Comparison of ENCODE assay signal across 10 cellular contexts in the genomic region with DNA sequence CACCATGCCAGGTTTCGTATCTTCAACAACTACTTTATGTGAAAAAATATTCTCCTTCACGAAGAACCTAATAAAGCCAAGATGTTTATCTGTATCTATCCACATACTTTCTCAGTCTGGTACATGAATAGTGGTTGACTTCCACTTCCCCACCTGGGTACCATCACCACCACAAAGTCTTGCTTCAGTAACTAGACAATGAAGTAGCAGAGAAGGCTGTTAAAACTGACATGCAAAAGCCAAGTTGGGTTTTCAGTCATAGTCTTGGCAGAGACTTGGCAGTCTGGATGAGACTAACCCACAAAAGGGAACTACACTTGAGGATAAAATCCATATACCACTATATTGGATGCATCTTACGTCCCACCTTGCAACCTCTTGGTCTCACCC.
A peak's percentile ranks its signal among the peaks of the same experiment; 100 is the strongest.
DNase-seq lines count a peak whose midpoint lies in the region; ATAC-seq lines count a peak whose summit lies in the region.
"Had no signal": no experiment of that assay in that cellular context is flagged by ENCODE, and none has a peak within 500 bp of the region (broad histone marks: within the 10 kb centered on the region; RNA-seq: fewer than 3 reads in every experiment).

No MANE protein-coding gene starts in this region.

- peaks cover 6 to 10% of the 10 kb centered on the region in 2 donors for H3K36me3 ChIP-seq in mucosa of rectum (ENCODE audit: control insufficient read depth in 2 of 2, insufficient read depth in 2 of 2, low read length in 2 of 2)

- no peak for DNase-seq in activated CD4-positive, alpha-beta T cell treated with anti-CD3 and anti-CD28 coated beads for 1 hour
- DNase-seq in NK-92 treated with Interleukin-12 subunit alpha and Interleukin-12 subunit beta, amount 100 ng/mL, for 24 hours (lab: John Stamatoyannopoulos, UW) = no peak
- DNase-seq in KBM-7 = no peak
- DNase-seq in RKO (ENCODE audit: low spot score) = no peak
- DNase-seq: CD4-positive, CD25-positive, alpha-beta regulatory T cell; NCI-H1105 treated with DMSO at 0.1 percent for 48 hours had no signal

- peak; percentile 81 for ATAC-seq in GM18502 (IDR thresholded peaks at IDR 0.05; ENCODE audit: poor library complexity, unreplicated experiment)
- peak; percentile 68 for ATAC-seq in GM21576 (IDR thresholded peaks at IDR 0.05; ENCODE audit: unreplicated experiment)
- ATAC-seq in HG03457 (IDR thresholded peaks at IDR 0.05; ENCODE audit: unreplicated experiment) = peak; percentile 78

- no peaks in the 10 kb centered on the region for H3K9me3 ChIP-seq in mucosa of rectum (ENCODE audit: control insufficient read depth in 2 of 2, low read length in 2 of 2)

- in situ Hi-C loops in KBM-7 (cut with MboI; ENCODE audit: low pct_unique_long_range_greater_than_20kb, low sequenced_read_pairs) = no loop called here

- no peak overlapping the region for H3K4me3 ChIP-seq in mucosa of rectum (ENCODE audit: low read length in 2 of 2)

- no peaks in the 10 kb centered on the region for H3K27me3 ChIP-seq in mucosa of rectum (ENCODE audit: control insufficient read depth in 2 of 2, insufficient read depth in 2 of 2, low read length in 2 of 2)

- H3K27ac ChIP-seq in mucosa of rectum (ENCODE audit: low read depth in 2 of 2, low read length in 2 of 2) = peak overlapping the region; percentile 61 to 75

- peaks cover 14 to 23% of the 10 kb centered on the region in 2 donors for H3K4me1 ChIP-seq in mucosa of rectum (ENCODE audit: control insufficient read depth in 2 of 2, insufficient read depth in 2 of 2, low read length in 2 of 2)

- no peak overlapping the region for H3K9ac ChIP-seq in mucosa of rectum (ENCODE audit: low read depth in 1 of 2, low read length in 2 of 2)
